10 cellular contexts compared by ENCODE assay signal in the genomic region with DNA sequence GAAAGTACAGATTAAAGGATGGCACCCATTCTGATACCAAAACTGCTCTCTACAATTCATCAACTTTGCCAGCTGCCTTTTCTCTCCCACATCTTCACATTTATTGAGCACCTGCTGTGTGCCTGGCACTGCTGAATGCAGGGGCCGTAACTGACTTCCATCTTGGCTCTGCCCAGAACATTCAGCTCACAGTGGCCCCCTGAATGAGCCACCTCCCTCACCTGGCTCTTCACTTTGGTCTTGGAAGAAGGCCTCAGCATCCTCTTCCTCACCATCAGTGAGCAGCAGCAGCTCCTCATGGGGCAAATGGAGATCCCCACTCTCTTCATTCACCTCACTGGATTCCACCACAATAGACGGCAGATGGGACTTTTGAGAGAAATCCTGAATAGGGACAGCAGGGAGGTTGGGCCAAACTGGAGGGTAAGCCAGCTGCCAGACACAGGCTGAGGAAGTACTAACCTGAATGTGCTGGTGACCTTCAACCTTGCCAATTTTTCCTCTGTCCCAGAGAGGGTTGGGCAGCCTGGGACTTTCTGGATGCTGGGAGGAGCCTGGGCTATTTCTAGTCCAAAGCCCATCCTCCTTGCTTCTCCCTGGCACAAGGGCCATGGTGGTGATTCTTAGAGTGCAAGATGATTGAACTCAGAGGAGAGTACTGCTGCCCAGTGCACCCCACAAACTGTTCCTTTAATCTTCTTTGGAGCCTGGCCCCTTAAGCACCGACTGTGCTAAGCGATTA. TPM values are rescaled to one million over a fixed set of nuclear protein-coding genes. Genes with fewer than 3 reads are reported as not detected.
A peak's percentile ranks its signal among the peaks of the same experiment; 100 is the strongest.
DNase-seq lines count a peak whose midpoint lies in the region; ATAC-seq and TF ChIP-seq lines count a peak whose summit lies in the region.
"Had no signal": no experiment of that assay in that cellular context is flagged by ENCODE, and none has a peak within 500 bp of the region (broad histone marks: within the 10 kb centered on the region; RNA-seq: fewer than 3 reads in every experiment).

No MANE protein-coding gene starts in this region.

- no peak overlapping the region for H3K4me3 ChIP-seq in CD4-positive, alpha-beta memory T cell (ENCODE audit: low read length in 2 of 2)
- H3K4me3 ChIP-seq: right atrium auricular region had no signal

- ATAC-seq in activated CD8-positive, alpha-beta T cell treated with anti-CD3 and anti-CD28 coated beads for 36 hours = no peak
- no peak for ATAC-seq in GM21723 (IDR thresholded peaks at IDR 0.05; ENCODE audit: unreplicated experiment)

- peaks cover 4 to 47% of the 10 kb centered on the region in 2 donors for H3K36me3 Mint-ChIP-seq in CD4-positive, alpha-beta memory T cell
- peaks cover 70% of the 10 kb centered on the region for H3K36me3 Mint-ChIP-seq in activated CD8-positive, alpha-beta T cell treated with anti-CD3 and anti-CD28 coated beads for 36 hours (ENCODE audit: low read depth)
- peaks cover 3% of the 10 kb centered on the region for H3K36me3 Mint-ChIP-seq in mesothelial cell of epicardium

- no peak for TF ChIP-seq CTCF in activated CD8-positive, alpha-beta T cell treated with anti-CD3 and anti-CD28 coated beads for 36 hours (IDR thresholded peaks at IDR 0.05)
- TF ChIP-seq CTCF in mesothelial cell of epicardium (IDR thresholded peaks at IDR 0.05; ENCODE audit: unreplicated experiment) = no peak

- peaks cover 60% of the 10 kb centered on the region for H3K4me1 ChIP-seq in CD4-positive, alpha-beta memory T cell (ENCODE audit: insufficient read depth, low read length)

- CTCF ChIA-PET in CD4-positive, alpha-beta memory T cell (lab: Charles Lee; ENCODE audit: partially characterized antibody) = interaction anchor here (1.0 to 10.4 kb wide), 3 partner anchors 11 to 114 kb away, joined by 3 to 86 read pairs (median 4); a partner anchor contains a TSS
- CTCF ChIA-PET in activated CD8-positive, alpha-beta T cell treated with anti-CD3 and anti-CD28 coated beads for 36 hours (lab: Charles Lee) = interaction anchor here (0.9 to 1.3 kb wide), 5 partner anchors 14 to 117 kb away, joined by 3 to 4 read pairs (median 4); a partner anchor contains a TSS

- no peaks in the 10 kb centered on the region for H3K27me3 ChIP-seq in CD4-positive, alpha-beta memory T cell (ENCODE audit: insufficient read depth, low read length)
- H3K27me3 ChIP-seq: right atrium auricular region had no signal

- H3K27ac Mint-ChIP-seq in CD4-positive, alpha-beta memory T cell = peak overlapping the region; percentile 38 to 92 (median 89)
- H3K27ac Mint-ChIP-seq in activated CD8-positive, alpha-beta T cell treated with anti-CD3 and anti-CD28 coated beads for 36 hours = peak overlapping the region; percentile 98
- H3K27ac Mint-ChIP-seq in mesothelial cell of epicardium = peak overlapping the region; percentile 79

- intact Hi-C loops in CD4-positive, alpha-beta memory T cell (cut with micrococcal nuclease) = loop anchor here (2.0 kb wide), 1 partner anchor 17 kb away; a partner anchor contains a TSS
- intact Hi-C loops in activated CD8-positive, alpha-beta T cell treated with anti-CD3 and anti-CD28 coated beads for 36 hours (cut with micrococcal nuclease) = loop anchor here (5.0 kb wide), 1 partner anchor 77 kb away; a partner anchor contains a TSS

- POLR2A ChIA-PET in CD4-positive, alpha-beta memory T cell (lab: Charles Lee; ENCODE audit: partially characterized antibody) = interaction anchor here (1.7 to 19.7 kb wide), 13 partner anchors 11 to 172 kb away, joined by 3 to 494 read pairs (median 28); a partner anchor contains a TSS
- POLR2A ChIA-PET in activated CD8-positive, alpha-beta T cell treated with anti-CD3 and anti-CD28 coated beads for 36 hours (lab: Charles Lee) = interaction anchor here (0.7 to 21.7 kb wide), 10 partner anchors 10 to 213 kb away, joined by 3 to 263 read pairs (median 16); a partner anchor contains a TSS

- no peaks in the 10 kb centered on the region for H3K9me3 ChIP-seq in CD4-positive, alpha-beta memory T cell (ENCODE audit: control insufficient read depth in 1 of 2, low read length in 2 of 2)
- H3K9me3 ChIP-seq: right atrium auricular region had no signal

- H3K36me3 ChIP-seq in CD4-positive, alpha-beta memory T cell (ENCODE audit: insufficient read depth, low read length) = peaks cover 3% of the 10 kb centered on the region

- H3K4me3 Mint-ChIP-seq in CD4-positive, alpha-beta memory T cell = peak overlapping the region in 6 of 8 donors; percentile 15 to 99 (median 38)
- H3K4me3 Mint-ChIP-seq in activated CD8-positive, alpha-beta T cell treated with anti-CD3 and anti-CD28 coated beads for 36 hours = peak overlapping the region; percentile 91
- H3K4me3 Mint-ChIP-seq in mesothelial cell of epicardium = no peak overlapping the region

- no peak overlapping the region for H3K27ac ChIP-seq in CD4-positive, alpha-beta memory T cell (ENCODE audit: low read depth, low read length)
- H3K27ac ChIP-seq: right atrium auricular region had no signal

- no peaks in the 10 kb centered on the region for H3K27me3 Mint-ChIP-seq in CD4-positive, alpha-beta memory T cell
- H3K27me3 Mint-ChIP-seq in activated CD8-positive, alpha-beta T cell treated with anti-CD3 and anti-CD28 coated beads for 36 hours = no peaks in the 10 kb centered on the region
- no peaks in the 10 kb centered on the region for H3K27me3 Mint-ChIP-seq in mesothelial cell of epicardium (ENCODE audit: low read depth)

- H3K9me3 Mint-ChIP-seq in CD4-positive, alpha-beta memory T cell = no peaks in the 10 kb centered on the region
- H3K9me3 Mint-ChIP-seq in activated CD8-positive, alpha-beta T cell treated with anti-CD3 and anti-CD28 coated beads for 36 hours = no peaks in the 10 kb centered on the region
- no peaks in the 10 kb centered on the region for H3K9me3 Mint-ChIP-seq in mesothelial cell of epicardium

- peaks cover 15 to 81% (median 46%) of the 10 kb centered on the region in 4 donors for H3K4me1 Mint-ChIP-seq in CD4-positive, alpha-beta memory T cell
- peaks cover 36% of the 10 kb centered on the region for H3K4me1 Mint-ChIP-seq in activated CD8-positive, alpha-beta T cell treated with anti-CD3 and anti-CD28 coated beads for 36 hours (ENCODE audit: low read depth)
- peaks cover 32% of the 10 kb centered on the region for H3K4me1 Mint-ChIP-seq in mesothelial cell of epicardium

- no peak for DNase-seq in CD4-positive, alpha-beta memory T cell
- DNase-seq in HT-29 (ENCODE audit: low spot score) = peak; percentile 69
- no peak for DNase-seq in activated CD8-positive, alpha-beta T cell treated with anti-CD3 and anti-CD28 coated beads for 36 hours
- no peak for DNase-seq in mesothelial cell of epicardium (ENCODE audit: low spot score in 2 of 2, unreplicated experiment in 2 of 2)
- no peak for DNase-seq in A172 (ENCODE audit: low spot score)
- DNase-seq in iPS-NIHi11 (ENCODE audit: low spot score) = no peak
- no peak for DNase-seq in stimulated activated CD4-positive, alpha-beta T cell treated with anti-CD3 and anti-CD28 coated beads, Interleukin-4, amount 100 ng/mL, for 24 hours
- DNase-seq: SW 1271 had no signal

RNA-seq across cellular contexts. Expression of a gene that starts 1.9 kb away (rescaled TPM):
- 1 to 10 TPM; 7.2 to 8.5 TPM for total RNA-seq in CD4-positive, alpha-beta memory T cell
- 10 to 100 TPM; 10.7 to 12.1 TPM for polyA plus RNA-seq in CD4-positive, alpha-beta memory T cell
- total RNA-seq in HT-29 (2014; rRNA removed; shearing (Covaris generic)) = 124 and 141 TPM in 2 replicates
- total RNA-seq in activated CD8-positive, alpha-beta T cell treated with anti-CD3 and anti-CD28 coated beads for 36 hours = 1 to 10 TPM; 4.7 TPM
- total RNA-seq in mesothelial cell of epicardium = 7.3 to 8.4 TPM (median 8.0 TPM) in 3 replicates
- 13.8 and 17.7 TPM in 2 replicates for total RNA-seq in A172 (2014; rRNA removed; shearing (Covaris generic))

RNA-seq across cellular contexts. Expression of a gene that starts 2.5 kb away (rescaled TPM):
- total RNA-seq in CD4-positive, alpha-beta memory T cell = 10 to 100 TPM; 26.7 to 28.6 TPM
- polyA plus RNA-seq in CD4-positive, alpha-beta memory T cell = 1 to 10 TPM; 2.4 to 2.7 TPM
- total RNA-seq in HT-29 (2014; rRNA removed; shearing (Covaris generic)) = 11.3 and 13.3 TPM in 2 replicates
- total RNA-seq in activated CD8-positive, alpha-beta T cell treated with anti-CD3 and anti-CD28 coated beads for 36 hours = 10 to 100 TPM; 12.0 to 12.9 TPM
- 8.3 to 11.6 TPM (median 9.8 TPM) in 3 replicates for total RNA-seq in mesothelial cell of epicardium
- total RNA-seq in A172 (2014; rRNA removed; shearing (Covaris generic)) = 2.5 and 6.6 TPM in 2 replicates

RNA-seq across cellular contexts. Expression of a gene that starts 4.5 kb away (rescaled TPM):
- total RNA-seq in CD4-positive, alpha-beta memory T cell = 10 to 100 TPM; 31.4 to 32.3 TPM
- 1 to 10 TPM; 3.0 to 3.8 TPM for polyA plus RNA-seq in CD4-positive, alpha-beta memory T cell
- total RNA-seq in HT-29 (2014; rRNA removed; shearing (Covaris generic)) = 24.5 and 25.2 TPM in 2 replicates
- total RNA-seq in activated CD8-positive, alpha-beta T cell treated with anti-CD3 and anti-CD28 coated beads for 36 hours = 10 to 100 TPM; 37.1 to 43.6 TPM
- 17.1 to 20.6 TPM (median 18.7 TPM) in 3 replicates for total RNA-seq in mesothelial cell of epicardium
- total RNA-seq in A172 (2014; rRNA removed; shearing (Covaris generic)) = 3.0 and 8.7 TPM in 2 replicates

RNA-seq across cellular contexts. Expression of a gene that starts 4.6 kb away (rescaled TPM):
- total RNA-seq in CD4-positive, alpha-beta memory T cell = 10 to 100 TPM; 48.9 to 53.1 TPM
- 10 to 100 TPM; 77.8 to 94.9 TPM for polyA plus RNA-seq in CD4-positive, alpha-beta memory T cell
- 272 and 322 TPM in 2 replicates for total RNA-seq in HT-29 (2014; rRNA removed; shearing (Covaris generic))
- 100 to 1,000 TPM; 108 TPM for total RNA-seq in activated CD8-positive, alpha-beta T cell treated with anti-CD3 and anti-CD28 coated beads for 36 hours
- 44.9 to 47.5 TPM (median 47.0 TPM) in 3 replicates for total RNA-seq in mesothelial cell of epicardium
- total RNA-seq in A172 (2014; rRNA removed; shearing (Covaris generic)) = 100 and 104 TPM in 2 replicates

RNA-seq across cellular contexts. Expression of a gene that starts 9.3 kb away (rescaled TPM):
- 100 to 1,000 TPM; 178 to 185 TPM for total RNA-seq in CD4-positive, alpha-beta memory T cell
- 100 to 1,000 TPM; 150 to 181 TPM for polyA plus RNA-seq in CD4-positive, alpha-beta memory T cell
- 247 and 265 TPM in 2 replicates for total RNA-seq in HT-29 (2014; rRNA removed; shearing (Covaris generic))
- 100 to 1,000 TPM; 104 to 120 TPM for total RNA-seq in activated CD8-positive, alpha-beta T cell treated with anti-CD3 and anti-CD28 coated beads for 36 hours
- total RNA-seq in mesothelial cell of epicardium = 112 to 119 TPM (median 118 TPM) in 3 replicates
- 118 and 126 TPM in 2 replicates for total RNA-seq in A172 (2014; rRNA removed; shearing (Covaris generic))
